In genomic region chr9:95005276-95006141, GRCh38 we compare ENCODE assay signal across 8 cellular contexts.
DNase-seq lines count a peak whose midpoint lies in the region; ATAC-seq lines count a peak whose summit lies in the region.

No MANE protein-coding gene starts in this region.

- H3K27ac ChIP-seq in cingulate gyrus (ENCODE audit: low read depth, low read length) (peak overlapping the region; percentile 76), muscle layer of duodenum (ENCODE audit: low read length) (peak overlapping the region; percentile 93)

- peak; percentile 31 for DNase-seq in NCI-H82 (lab: John Stamatoyannopoulos, UW)
- DNase-seq in NCI-H82 treated with DMSO at 0.1 percent for 48 hours (lab: John Stamatoyannopoulos, UW; ENCODE audit: unreplicated experiment): no peak
- DNase-seq in NCI-H1092 treated with DMSO at 0.1 percent for 48 hours (lab: John Stamatoyannopoulos, UW): peak; percentile 45
- no peak for DNase-seq in SKM-1 treated with dmso at 0.1 percent for 144 hours (lab: John Stamatoyannopoulos, UW; ENCODE audit: unreplicated experiment)

- no peaks in the 10 kb centered on the region for H3K27me3 ChIP-seq in muscle layer of duodenum (ENCODE audit: low read depth, low read length)

- peak overlapping the region; percentile 72 for H3K4me3 ChIP-seq in muscle layer of duodenum (ENCODE audit: low read depth in 1 of 2, low read length in 2 of 2)

- peaks cover 3 to 12% of the 10 kb centered on the region in 2 donors for H3K36me3 ChIP-seq in muscle layer of duodenum (ENCODE audit: control insufficient read depth in 1 of 2, insufficient read depth in 2 of 2, low read length in 2 of 2)

- ATAC-seq in HG03097 (IDR thresholded peaks at IDR 0.05; ENCODE audit: low FRiP score, unreplicated experiment): no peak
- no peak for ATAC-seq in HG03175 (IDR thresholded peaks at IDR 0.05; ENCODE audit: unreplicated experiment)

- H3K4me1 ChIP-seq in muscle layer of duodenum (ENCODE audit: control insufficient read depth in 1 of 2, insufficient read depth in 2 of 2, low read length in 2 of 2): peaks cover 0 to 10% of the 10 kb centered on the region in 2 donors

- no peaks in the 10 kb centered on the region for H3K9me3 ChIP-seq in muscle layer of duodenum (ENCODE audit: control insufficient read depth in 1 of 2, low read length in 2 of 2)

Comparison
In these comparisons a context has a peak if more than half of its experiments do, and no peak if none do; other contexts are left out.
1. DNase-seq: peak in NCI-H82 (single experiment) and NCI-H1092 treated with DMSO at 0.1 percent for 48 hours (single experiment); none in NCI-H82 treated with DMSO at 0.1 percent for 48 hours (single experiment) and SKM-1 treated with dmso at 0.1 percent for 144 hours (single experiment).